ENCODE assay signal across 2 cellular contexts in the genomic region with DNA sequence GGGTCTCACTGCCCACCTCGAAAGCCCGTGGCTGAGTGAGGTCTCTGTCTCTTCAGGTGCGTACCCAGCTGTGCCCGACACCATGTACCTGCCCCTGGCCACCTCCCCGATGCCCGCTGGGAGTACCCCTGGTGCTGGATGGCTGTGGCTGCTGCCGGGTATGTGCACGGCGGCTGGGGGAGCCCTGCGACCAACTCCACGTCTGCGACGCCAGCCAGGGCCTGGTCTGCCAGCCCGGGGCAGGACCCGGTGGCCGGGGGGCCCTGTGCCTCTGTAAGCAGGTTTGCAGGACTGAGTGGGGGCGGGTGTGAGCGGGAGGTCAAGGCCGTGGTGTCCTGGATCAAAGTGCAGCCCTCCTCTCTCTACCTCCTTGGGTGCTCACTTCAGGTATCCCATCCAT.
TF ChIP-seq lines count a peak whose summit lies in the region.

No MANE protein-coding gene starts in this region.

TF ChIP-seq in SK-N-SH, 30 proteins besides CTCF, POLR2A, EP300 and RAD21 (continued from another document):
- TF ChIP-seq REST (IDR thresholded peaks at IDR 0.05; ENCODE audit: low read depth, low read length): no peak
- no peak for TF ChIP-seq FOXJ3 (CRISPR knock-in tag; IDR thresholded peaks at IDR 0.05)
- TF ChIP-seq NRF1 (IDR thresholded peaks at IDR 0.05; ENCODE audit: low read depth, low read length): no peak
- TF ChIP-seq, protein P1, sequence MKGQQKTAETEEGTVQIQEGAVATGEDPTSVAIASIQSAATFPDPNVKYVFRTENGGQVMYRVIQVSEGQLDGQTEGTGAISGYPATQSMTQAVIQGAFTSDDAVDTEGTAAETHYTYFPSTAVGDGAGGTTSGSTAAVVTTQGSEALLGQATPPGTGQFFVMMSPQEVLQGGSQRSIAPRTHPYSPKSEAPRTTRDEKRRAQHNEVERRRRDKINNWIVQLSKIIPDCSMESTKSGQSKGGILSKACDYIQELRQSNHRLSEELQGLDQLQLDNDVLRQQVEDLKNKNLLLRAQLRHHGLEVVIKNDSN (IDR thresholded peaks at IDR 0.05; ENCODE audit: borderline replicate concordance, low read depth): no peak
- TF ChIP-seq MXI1 (IDR thresholded peaks at IDR 0.05; ENCODE audit: low read depth, low read length): no peak
- no peak for TF ChIP-seq RCOR1 (IDR thresholded peaks at IDR 0.05; ENCODE audit: low read length)
- TF ChIP-seq TAF1 (IDR thresholded peaks at IDR 0.05; ENCODE audit: borderline replicate concordance, low read depth, low read length): no peak
- TF ChIP-seq, protein P2, sequence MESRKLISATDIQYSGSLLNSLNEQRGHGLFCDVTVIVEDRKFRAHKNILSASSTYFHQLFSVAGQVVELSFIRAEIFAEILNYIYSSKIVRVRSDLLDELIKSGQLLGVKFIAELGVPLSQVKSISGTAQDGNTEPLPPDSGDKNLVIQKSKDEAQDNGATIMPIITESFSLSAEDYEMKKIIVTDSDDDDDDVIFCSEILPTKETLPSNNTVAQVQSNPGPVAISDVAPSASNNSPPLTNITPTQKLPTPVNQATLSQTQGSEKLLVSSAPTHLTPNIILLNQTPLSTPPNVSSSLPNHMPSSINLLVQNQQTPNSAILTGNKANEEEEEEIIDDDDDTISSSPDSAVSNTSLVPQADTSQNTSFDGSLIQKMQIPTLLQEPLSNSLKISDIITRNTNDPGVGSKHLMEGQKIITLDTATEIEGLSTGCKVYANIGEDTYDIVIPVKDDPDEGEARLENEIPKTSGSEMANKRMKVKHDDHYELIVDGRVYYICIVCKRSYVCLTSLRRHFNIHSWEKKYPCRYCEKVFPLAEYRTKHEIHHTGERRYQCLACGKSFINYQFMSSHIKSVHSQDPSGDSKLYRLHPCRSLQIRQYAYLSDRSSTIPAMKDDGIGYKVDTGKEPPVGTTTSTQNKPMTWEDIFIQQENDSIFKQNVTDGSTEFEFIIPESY (IDR thresholded peaks at IDR 0.05; ENCODE audit: borderline replicate concordance, low read depth): no peak
- no peak for TF ChIP-seq TEAD4 (IDR thresholded peaks at IDR 0.05; ENCODE audit: borderline replicate concordance, insufficient read depth)
- TF ChIP-seq USF2 (IDR thresholded peaks at IDR 0.05; ENCODE audit: borderline replicate concordance, low read depth, low read length): no peak
- TF ChIP-seq ELF1 (IDR thresholded peaks at IDR 0.05): no peak
- no peak for TF ChIP-seq EZH2phosphoT487 (IDR thresholded peaks at IDR 0.05; ENCODE audit: borderline replicate concordance, low read depth)
- TF ChIP-seq FOSL2 (IDR thresholded peaks at IDR 0.05; ENCODE audit: borderline replicate concordance, low read depth): no peak

TF ChIP-seq in SK-N-SH treated with all-trans-retinoic acid at 6 μM for 48 hours, 23 proteins besides CTCF, POLR2A, EP300 and RAD21 (continued from another document):
- no peak for TF ChIP-seq CREB5 (CRISPR knock-in tag; IDR thresholded peaks at IDR 0.05; ENCODE audit: low read depth)
- TF ChIP-seq CSDC2 (CRISPR knock-in tag; IDR thresholded peaks at IDR 0.05): no peak
- TF ChIP-seq OSR1 (CRISPR knock-in tag; IDR thresholded peaks at IDR 0.05): no peak
- TF ChIP-seq RARB (CRISPR knock-in tag; IDR thresholded peaks at IDR 0.05): no peak
- TF ChIP-seq ESRRG (CRISPR knock-in tag; IDR thresholded peaks at IDR 0.05): no peak
- TF ChIP-seq PPARA (CRISPR knock-in tag; IDR thresholded peaks at IDR 0.05; ENCODE audit: borderline replicate concordance): no peak
- no peak for TF ChIP-seq ARNTL (CRISPR knock-in tag; IDR thresholded peaks at IDR 0.05; ENCODE audit: borderline replicate concordance, low read depth)
- TF ChIP-seq, protein P3, sequence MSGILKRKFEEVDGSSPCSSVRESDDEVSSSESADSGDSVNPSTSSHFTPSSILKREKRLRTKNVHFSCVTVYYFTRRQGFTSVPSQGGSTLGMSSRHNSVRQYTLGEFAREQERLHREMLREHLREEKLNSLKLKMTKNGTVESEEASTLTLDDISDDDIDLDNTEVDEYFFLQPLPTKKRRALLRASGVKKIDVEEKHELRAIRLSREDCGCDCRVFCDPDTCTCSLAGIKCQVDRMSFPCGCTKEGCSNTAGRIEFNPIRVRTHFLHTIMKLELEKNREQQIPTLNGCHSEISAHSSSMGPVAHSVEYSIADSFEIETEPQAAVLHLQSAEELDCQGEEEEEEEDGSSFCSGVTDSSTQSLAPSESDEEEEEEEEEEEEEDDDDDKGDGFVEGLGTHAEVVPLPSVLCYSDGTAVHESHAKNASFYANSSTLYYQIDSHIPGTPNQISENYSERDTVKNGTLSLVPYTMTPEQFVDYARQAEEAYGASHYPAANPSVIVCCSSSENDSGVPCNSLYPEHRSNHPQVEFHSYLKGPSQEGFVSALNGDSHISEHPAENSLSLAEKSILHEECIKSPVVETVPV (CRISPR knock-in tag; IDR thresholded peaks at IDR 0.05): no peak
- TF ChIP-seq ZNF8 (CRISPR knock-in tag; IDR thresholded peaks at IDR 0.05): no peak
- TF ChIP-seq, protein P4, sequence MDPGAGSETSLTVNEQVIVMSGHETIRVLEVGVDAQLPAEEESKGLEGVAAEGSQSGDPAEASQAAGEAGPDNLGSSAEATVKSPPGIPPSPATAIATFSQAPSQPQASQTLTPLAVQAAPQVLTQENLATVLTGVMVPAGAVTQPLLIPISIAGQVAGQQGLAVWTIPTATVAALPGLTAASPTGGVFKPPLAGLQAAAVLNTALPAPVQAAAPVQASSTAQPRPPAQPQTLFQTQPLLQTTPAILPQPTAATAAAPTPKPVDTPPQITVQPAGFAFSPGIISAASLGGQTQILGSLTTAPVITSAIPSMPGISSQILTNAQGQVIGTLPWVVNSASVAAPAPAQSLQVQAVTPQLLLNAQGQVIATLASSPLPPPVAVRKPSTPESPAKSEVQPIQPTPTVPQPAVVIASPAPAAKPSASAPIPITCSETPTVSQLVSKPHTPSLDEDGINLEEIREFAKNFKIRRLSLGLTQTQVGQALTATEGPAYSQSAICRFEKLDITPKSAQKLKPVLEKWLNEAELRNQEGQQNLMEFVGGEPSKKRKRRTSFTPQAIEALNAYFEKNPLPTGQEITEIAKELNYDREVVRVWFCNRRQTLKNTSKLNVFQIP (CRISPR knock-in tag; IDR thresholded peaks at IDR 0.05; ENCODE audit: borderline replicate concordance, low read depth): no peak
- no peak for TF ChIP-seq BACH2 (CRISPR knock-in tag; IDR thresholded peaks at IDR 0.05; ENCODE audit: borderline replicate concordance)
TF ChIP-seq in SK-N-SH treated with all-trans-retinoic acid at 6 μM for 48 hours: peak in this region for 0.
